1 cellular context compared by ENCODE assay signal in genomic region chr1:223010552-223011229, GRCh38.
TF ChIP-seq lines count a peak whose summit lies in the region.

No MANE protein-coding gene starts in this region.

TF ChIP-seq in HepG2, 621 proteins besides CTCF, POLR2A, EP300 and RAD21 (continued from another document and continues in another):
- TF ChIP-seq STAT6 (CRISPR knock-in tag; IDR thresholded peaks at IDR 0.05; ENCODE audit: borderline replicate concordance) = no peak
- TF ChIP-seq NR2F2 (IDR thresholded peaks at IDR 0.05; ENCODE audit: borderline replicate concordance, low read depth) = no peak
- TF ChIP-seq CBX1 (IDR thresholded peaks at IDR 0.05; ENCODE audit: low read depth) = no peak
- TF ChIP-seq ZNF879 (CRISPR knock-in tag; IDR thresholded peaks at IDR 0.05) = no peak
- TF ChIP-seq HMGXB4 (CRISPR knock-in tag; IDR thresholded peaks at IDR 0.05; ENCODE audit: borderline replicate concordance in 1 of 2, low read depth in 1 of 2) = no peak
- no peak for TF ChIP-seq ZNF121 (CRISPR knock-in tag; IDR thresholded peaks at IDR 0.05)
- peak; percentile 54; the same call in 1 of the 2 replicates for TF ChIP-seq HMG20A (CRISPR knock-in tag; IDR thresholded peaks at IDR 0.05; ENCODE audit: borderline replicate concordance)
- peak; percentile 49; the same call in 1 of the 2 replicates for TF ChIP-seq PAXIP1 (CRISPR knock-in tag; conservative IDR thresholded peaks at IDR 0.05)
- TF ChIP-seq ARID4A (CRISPR knock-in tag; IDR thresholded peaks at IDR 0.05; ENCODE audit: borderline replicate concordance) = no peak
- no peak for TF ChIP-seq ATM (IDR thresholded peaks at IDR 0.05; ENCODE audit: borderline replicate concordance)
- no peak for TF ChIP-seq ZNF710 (CRISPR knock-in tag; IDR thresholded peaks at IDR 0.05; ENCODE audit: borderline replicate concordance)
- TF ChIP-seq SP140L (CRISPR knock-in tag; IDR thresholded peaks at IDR 0.05; ENCODE audit: borderline replicate concordance) = no peak
- no peak for TF ChIP-seq GZF1 (CRISPR knock-in tag; IDR thresholded peaks at IDR 0.05)
- TF ChIP-seq KAT2B (IDR thresholded peaks at IDR 0.05; ENCODE audit: borderline replicate concordance, low read depth, low read length) = no peak
- no peak for TF ChIP-seq FOXA1 (IDR thresholded peaks at IDR 0.05)
- TF ChIP-seq FOXA1 (CRISPR knock-in tag; IDR thresholded peaks at IDR 0.05) = peak; percentile 11; the same call in 1 of the 2 replicates
- no peak for TF ChIP-seq MATR3 (CRISPR knock-in tag; IDR thresholded peaks at IDR 0.05)
- no peak for TF ChIP-seq HOXD1 (CRISPR knock-in tag; IDR thresholded peaks at IDR 0.05)
- TF ChIP-seq CSRNP2 (CRISPR knock-in tag; conservative IDR thresholded peaks at IDR 0.05; ENCODE audit: low read depth) = no peak
- TF ChIP-seq ZNF850 (CRISPR knock-in tag; conservative IDR thresholded peaks at IDR 0.05) = no peak
- TF ChIP-seq ZNF280B (CRISPR knock-in tag; IDR thresholded peaks at IDR 0.05; ENCODE audit: borderline replicate concordance) = no peak
- TF ChIP-seq MAX (IDR thresholded peaks at IDR 0.05) = no peak
- TF ChIP-seq ZBTB14 (CRISPR knock-in tag; IDR thresholded peaks at IDR 0.05) = no peak
- no peak for TF ChIP-seq ZC3H4 (CRISPR knock-in tag; IDR thresholded peaks at IDR 0.05; ENCODE audit: borderline replicate concordance)
- TF ChIP-seq ZNF597 (CRISPR knock-in tag; IDR thresholded peaks at IDR 0.05) = no peak
